Comparison of ENCODE assay signal across 8 cellular contexts in genomic region chr10:9209105-9209798, GRCh38.
DNase-seq lines count a peak whose midpoint lies in the region; ATAC-seq, FAIRE-seq and TF ChIP-seq lines count a peak whose summit lies in the region.

No MANE protein-coding gene starts in this region.

- H3K4me3 ChIP-seq in LNCaP clone FGC (ENCODE audit: low read depth, low read length) = no peak overlapping the region
- H3K4me3 ChIP-seq in mammary epithelial cell (replicated peaks in 1 of 3; ENCODE audit: insufficient read depth in 1 of 3, low read depth in 2 of 3, low read length in 3 of 3) = no peak overlapping the region
- H3K4me3 ChIP-seq in keratinocyte (ENCODE audit: control insufficient read depth in 2 of 3, extremely low read depth in 1 of 3, insufficient read depth in 2 of 3, low read depth in 1 of 3, low read length in 3 of 3) = no peak overlapping the region

- POLR2A ChIA-PET in WTC11 (lab: Charles Lee) = no interaction called here

- dilution Hi-C loops in mammary epithelial cell (cut with HindIII; ENCODE audit: low sequenced_read_pairs) (no loop called here), keratinocyte (cut with MboI; ENCODE audit: extremely low pct_ligation_motif_present, low sequenced_read_pairs) (no loop called here)

- H3K79me2 ChIP-seq in mammary epithelial cell (ENCODE audit: insufficient read depth, low read length) = no peaks in the 10 kb centered on the region
- H3K79me2 ChIP-seq in keratinocyte (ENCODE audit: control insufficient read depth, insufficient read depth, low read length) = no peaks in the 10 kb centered on the region

- H3K36me3 Mint-ChIP-seq in WTC11 = no peaks in the 10 kb centered on the region

- no peak overlapping the region for H3K4me3 Mint-ChIP-seq in WTC11

- no peaks in the 10 kb centered on the region for H3K36me3 ChIP-seq in mammary epithelial cell (ENCODE audit: insufficient read depth, low read length)
- no peaks in the 10 kb centered on the region for H3K36me3 ChIP-seq in keratinocyte (ENCODE audit: control insufficient read depth in 2 of 2, extremely low read depth in 1 of 2, insufficient read depth in 2 of 2, low read length in 2 of 2)

- intact Hi-C loops in mammary epithelial cell (cut with micrococcal nuclease) = loop anchor here (1.0 to 5.0 kb wide), 6 partner anchors 94 to 1684 kb away; partner anchors contain the start of gene GATA3

- no peaks in the 10 kb centered on the region for H3K9me3 Mint-ChIP-seq in WTC11

- peak; percentile 15 for DNase-seq in GDM1 (lab: John Stamatoyannopoulos, UW)
- peak; percentile 13 for DNase-seq in LNCaP clone FGC (ENCODE audit: low read depth)
- peak; percentile 80 for DNase-seq in WTC11 (ENCODE audit: low spot score)
- peak; percentile 46 for DNase-seq in mammary epithelial cell
- DNase-seq in keratinocyte (ENCODE audit: low read depth, low spot score) = peak; percentile 11
- peak; percentile 34 to 63 for DNase-seq in stimulated activated CD4-positive, alpha-beta T cell treated with anti-CD3 and anti-CD28 coated beads, Interleukin-1b, Interleukin-23, amount 100 ng/mL, for 1 hour (ENCODE audit: low read depth in 2 of 2)
- DNase-seq in NCI-H2029 (lab: John Stamatoyannopoulos, UW) = no peak

- BruUV-seq in mammary epithelial cell (replicated peaks; lab: Mats Ljungman, UMichigan) = no TSS peak

- H4K20me1 ChIP-seq in mammary epithelial cell (ENCODE audit: insufficient read depth, low read length) = no peaks in the 10 kb centered on the region
- no peaks in the 10 kb centered on the region for H4K20me1 ChIP-seq in keratinocyte (ENCODE audit: control insufficient read depth, extremely low read depth, insufficient read depth, low read length)

- no peak overlapping the region for H3K27ac Mint-ChIP-seq in WTC11

- ATAC-seq in GM21619 (IDR thresholded peaks at IDR 0.05; ENCODE audit: unreplicated experiment) (peak; percentile 71), WTC11 (peak; percentile 86)

- CTCF ChIA-PET in WTC11 (lab: Charles Lee) = interaction anchor here (0.6 to 1.4 kb wide), 7 partner anchors 11 to 1796 kb away, joined by 3 to 5 read pairs (median 3); no protein-coding TSS in a partner anchor
- CTCF ChIA-PET in mammary epithelial cell (lab: Charles Lee; ENCODE audit: low non-redundant PET) = interaction anchor here (0.5 to 0.8 kb wide), 3 partner anchors 11 to 1599 kb away, joined by 3 to 4 read pairs (median 3); no protein-coding TSS in a partner anchor

- in situ Hi-C loops in mammary epithelial cell (cut with MboI; ENCODE audit: low sequenced_read_pairs in 2 of 2) = loop anchor here (10.0 to 25.0 kb wide), 3 partner anchors 322 to 1347 kb away; no protein-coding TSS in a partner anchor

- peak; percentile 86 for TF ChIP-seq CTCF in LNCaP clone FGC (IDR thresholded peaks at IDR 0.05; ENCODE audit: control insufficient read depth, extremely low read depth, insufficient read depth)
- TF ChIP-seq CTCF in WTC11 (IDR thresholded peaks at IDR 0.05) = peak; percentile 81
- peak; percentile 90 for TF ChIP-seq CTCF in mammary epithelial cell (conservative IDR thresholded peaks at IDR 0.05 in 1 of 2, IDR thresholded peaks at IDR 0.05 in 1 of 2; ENCODE audit: extremely low read depth in 1 of 2, insufficient read depth in 1 of 2, low read depth in 1 of 2, low read length in 2 of 2)
- peak; percentile 77 to 92 (median 82) for TF ChIP-seq CTCF in keratinocyte (optimal IDR thresholded peaks at IDR 0.05 in 1 of 3, IDR thresholded peaks at IDR 0.05 in 1 of 3, conservative IDR thresholded peaks at IDR 0.05 in 1 of 3; ENCODE audit: extremely low read depth in 1 of 3, insufficient read depth in 2 of 3, low read length in 3 of 3)

- 23% methylated on average over 13 of the region's 13 CpGs for WGBS in mammary epithelial cell (ENCODE audit: low coverage, missing lambda C conversion rate)

- H3K27me3 ChIP-seq in mammary epithelial cell (ENCODE audit: insufficient read depth, low read length) (no peaks in the 10 kb centered on the region), keratinocyte (ENCODE audit: control insufficient read depth, extremely low read depth, insufficient read depth, low read length) (no peaks in the 10 kb centered on the region)

- no peak overlapping the region for H3K9ac ChIP-seq in mammary epithelial cell (ENCODE audit: insufficient read depth, low read length)
- no peak overlapping the region for H3K9ac ChIP-seq in keratinocyte (ENCODE audit: control insufficient read depth, extremely low read depth, insufficient read depth, low read length)

- H3K4me1 ChIP-seq in mammary epithelial cell (ENCODE audit: insufficient read depth, low read length) = no peaks in the 10 kb centered on the region
- no peaks in the 10 kb centered on the region for H3K4me1 ChIP-seq in keratinocyte (ENCODE audit: control insufficient read depth, extremely low read depth, insufficient read depth, low read length)

- H3K9me1 ChIP-seq in keratinocyte (ENCODE audit: control insufficient read depth, extremely low read depth, insufficient read depth, low read length) = no peaks in the 10 kb centered on the region

- H3K4me1 Mint-ChIP-seq in WTC11 = no peaks in the 10 kb centered on the region

- H3K9me3 ChIP-seq in mammary epithelial cell (replicated peaks; ENCODE audit: insufficient read depth, low read length) (no peaks in the 10 kb centered on the region), keratinocyte (ENCODE audit: control insufficient read depth, low read depth, low read length) (no peaks in the 10 kb centered on the region)

- H3K27ac ChIP-seq in mammary epithelial cell (ENCODE audit: insufficient read depth, low read depth, low read length) (no peak overlapping the region), keratinocyte (ENCODE audit: control insufficient read depth, insufficient read depth, low read length) (no peak overlapping the region)

- H2AFZ ChIP-seq in mammary epithelial cell (ENCODE audit: low read depth, low read length) = no peak overlapping the region
- no peak overlapping the region for H2AFZ ChIP-seq in keratinocyte (ENCODE audit: control insufficient read depth, low read length)

- no peaks in the 10 kb centered on the region; the same call in 1 of the 2 replicates for H3K27me3 Mint-ChIP-seq in WTC11 (ENCODE audit: low read depth)

- no peak overlapping the region for H3K4me2 ChIP-seq in mammary epithelial cell (ENCODE audit: insufficient read depth, low read depth, low read length)
- H3K4me2 ChIP-seq in keratinocyte (ENCODE audit: control insufficient read depth, extremely low read depth, insufficient read depth, low read depth, low read length) = no peak overlapping the region

- peak; percentile 83 for FAIRE-seq in keratinocyte (lab: Jason Lieb, UNC)

TF ChIP-seq in WTC11, 78 proteins besides CTCF, POLR2A, EP300 and RAD21 (continues in another document):
- TF ChIP-seq ZNF532 (CRISPR knock-in tag; IDR thresholded peaks at IDR 0.05; ENCODE audit: borderline replicate concordance) (no peak), ZNF138 (CRISPR knock-in tag; conservative IDR thresholded peaks at IDR 0.05) (no peak), USF1 (CRISPR knock-in tag; IDR thresholded peaks at IDR 0.05) (no peak), FOXK1 (CRISPR knock-in tag; IDR thresholded peaks at IDR 0.05) (no peak), ZNF671 (CRISPR knock-in tag; IDR thresholded peaks at IDR 0.05) (no peak), ZSCAN18 (CRISPR knock-in tag; IDR thresholded peaks at IDR 0.05) (no peak)
